25 cellular contexts compared by ENCODE assay signal in the genomic region with DNA sequence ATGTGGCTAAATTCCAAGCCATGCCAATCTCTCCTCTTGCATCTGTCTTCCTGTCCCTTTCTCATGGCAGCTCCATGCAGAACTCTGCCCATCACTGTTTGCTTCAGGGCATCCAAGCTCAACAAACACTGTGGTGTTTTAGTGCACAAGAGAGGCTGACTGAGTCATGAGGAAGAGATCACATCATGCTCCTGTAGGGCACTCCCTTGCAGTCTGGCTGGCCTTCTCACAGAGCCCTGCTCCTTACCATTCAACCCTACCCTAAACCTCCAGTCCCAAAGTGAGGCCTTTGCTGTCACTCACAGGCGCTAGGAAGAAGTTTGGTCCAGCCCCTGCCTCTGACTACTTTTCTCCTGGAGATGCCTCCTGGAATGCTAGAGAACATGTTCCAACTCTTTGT.
"Had no signal": no experiment of that assay in that cellular context is flagged by ENCODE, and none has a peak within 500 bp of the region (broad histone marks: within the 10 kb centered on the region; RNA-seq: fewer than 3 reads in every experiment).

No MANE protein-coding gene starts in this region.

- ATAC-seq: activated CD8-positive, alpha-beta memory T cell treated with anti-CD3 and anti-CD28 coated beads, Interleukin-2, amount 10 ng/mL, durations not matched to agents 7 days and 5 days; activated T-helper 17 cell treated with anti-CD3 and anti-CD28 coated beads, Interleukin-2, amount 50 U/mL, for 72 hours; left lung had no signal

- H3K27ac ChIP-seq: colonic mucosa, left lung, sigmoid colon, tibial artery, uterus had no signal

- H3K4me1 ChIP-seq: colonic mucosa, left lung, sigmoid colon, tibial artery, uterus had no signal

- H3K4me3 ChIP-seq: colonic mucosa, left lung, sigmoid colon, tibial artery, uterus had no signal

- H3K27ac Mint-ChIP-seq: activated B cell treated with CpG ODN at 0.5 μM for 24 hours; activated CD4-positive, alpha-beta memory T cell treated with anti-CD3 and anti-CD28 coated beads, Interleukin-2, amount 10 ng/mL, durations not matched to agents 7 days and 5 days; activated CD8-positive, alpha-beta memory T cell treated with anti-CD3 and anti-CD28 coated beads, Interleukin-2, amount 10 ng/mL, durations not matched to agents 7 days and 5 days; activated naive CD4-positive, alpha-beta T cell treated with anti-CD3 and anti-CD28 coated beads for 36 hours; activated T-helper 17 cell treated with anti-CD3 and anti-CD28 coated beads, Interleukin-2, amount 50 U/mL, for 72 hours; brain; endodermal cell; nephron had no signal

- H3K4me1 Mint-ChIP-seq: activated B cell treated with CpG ODN at 0.5 μM for 24 hours; activated CD4-positive, alpha-beta memory T cell treated with anti-CD3 and anti-CD28 coated beads, Interleukin-2, amount 10 ng/mL, durations not matched to agents 7 days and 5 days; activated CD8-positive, alpha-beta memory T cell treated with anti-CD3 and anti-CD28 coated beads, Interleukin-2, amount 10 ng/mL, durations not matched to agents 7 days and 5 days; activated T-helper 17 cell treated with anti-CD3 and anti-CD28 coated beads, Interleukin-2, amount 50 U/mL, for 72 hours; central memory CD8-positive, alpha-beta T cell; nephron had no signal

- H3K27me3 ChIP-seq: colonic mucosa, left lung, sigmoid colon, tibial artery, uterus had no signal

- H3K4me3 Mint-ChIP-seq: activated B cell treated with CpG ODN at 0.5 μM for 24 hours; activated CD4-positive, alpha-beta memory T cell treated with anti-CD3 and anti-CD28 coated beads, Interleukin-2, amount 10 ng/mL, durations not matched to agents 7 days and 5 days; activated CD8-positive, alpha-beta memory T cell treated with anti-CD3 and anti-CD28 coated beads, Interleukin-2, amount 10 ng/mL, durations not matched to agents 7 days and 5 days; activated naive CD4-positive, alpha-beta T cell treated with anti-CD3 and anti-CD28 coated beads for 36 hours; activated T-helper 17 cell treated with anti-CD3 and anti-CD28 coated beads, Interleukin-2, amount 50 U/mL, for 72 hours; brain; central memory CD8-positive, alpha-beta T cell; endodermal cell; nephron had no signal

- DNase-seq: activated B cell treated with CpG ODN at 0.5 μM for 24 hours; activated CD4-positive, alpha-beta memory T cell treated with anti-CD3 and anti-CD28 coated beads, Interleukin-2, amount 10 ng/mL, durations not matched to agents 7 days and 5 days; activated CD4-positive, alpha-beta T cell treated with anti-CD3 and anti-CD28 coated beads for 48 hours; activated CD8-positive, alpha-beta memory T cell treated with anti-CD3 and anti-CD28 coated beads, Interleukin-2, amount 10 ng/mL, durations not matched to agents 7 days and 5 days; activated naive CD4-positive, alpha-beta T cell treated with anti-CD3 and anti-CD28 coated beads for 36 hours; activated T-cell treated with anti-CD3 and anti-CD28 coated beads, Interleukin-2, amount 50 U/mL, for 1 hour; colonic mucosa; endodermal cell; glutamatergic neuron; hippocampal formation; kidney; left lung; midbrain; nucleus accumbens; sigmoid colon; stimulated activated naive CD4-positive, alpha-beta T cell treated with Interleukin-2 at 50 U/mL for 16 hours; substantia nigra; SW 1271; tibial artery; uterus had no signal

- H3K9me3 Mint-ChIP-seq: activated B cell treated with CpG ODN at 0.5 μM for 24 hours; activated CD4-positive, alpha-beta memory T cell treated with anti-CD3 and anti-CD28 coated beads, Interleukin-2, amount 10 ng/mL, durations not matched to agents 7 days and 5 days; brain; central memory CD8-positive, alpha-beta T cell; endodermal cell; nephron had no signal

- H3K9me3 ChIP-seq: colonic mucosa, left lung, sigmoid colon, tibial artery, uterus had no signal

- H3K27me3 Mint-ChIP-seq: activated B cell treated with CpG ODN at 0.5 μM for 24 hours; activated CD4-positive, alpha-beta memory T cell treated with anti-CD3 and anti-CD28 coated beads, Interleukin-2, amount 10 ng/mL, durations not matched to agents 7 days and 5 days; activated CD8-positive, alpha-beta memory T cell treated with anti-CD3 and anti-CD28 coated beads, Interleukin-2, amount 10 ng/mL, durations not matched to agents 7 days and 5 days; central memory CD8-positive, alpha-beta T cell had no signal

- FAIRE-seq: kidney, TTC549 had no signal

- H3K36me3 ChIP-seq: colonic mucosa, left lung, sigmoid colon, tibial artery, uterus had no signal
